28 cellular contexts compared by ENCODE assay signal in the genomic region with DNA sequence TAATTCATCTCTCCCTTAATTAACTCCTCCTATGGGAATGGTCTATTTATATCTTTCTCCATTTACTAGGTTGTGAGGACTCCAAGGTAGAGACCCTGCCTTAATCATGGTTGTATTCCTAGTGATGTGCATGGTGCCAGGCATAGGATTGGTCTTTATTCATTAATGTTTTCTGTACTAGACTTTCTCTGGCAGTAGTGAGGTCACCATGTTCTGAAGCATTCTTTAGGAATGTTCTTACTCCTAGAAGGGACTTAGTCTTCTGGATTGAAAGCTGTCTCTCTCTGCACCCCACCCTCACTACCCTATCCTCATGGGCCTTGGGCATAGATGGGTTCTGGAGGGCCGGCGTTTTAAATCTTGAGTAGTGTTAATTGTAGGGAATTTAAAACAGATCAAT. TPM values are rescaled to one million over a fixed set of nuclear protein-coding genes. Genes with fewer than 3 reads are reported as not detected.
"Had no signal": no experiment of that assay in that cellular context is flagged by ENCODE, and none has a peak within 500 bp of the region (broad histone marks: within the 10 kb centered on the region; RNA-seq: fewer than 3 reads in every experiment).

No MANE protein-coding gene starts in this region.

- DNase-seq: activated CD4-positive, alpha-beta T cell treated with anti-CD3 and anti-CD28 coated beads for 1 hour; activated CD4-positive, alpha-beta T cell treated with anti-CD3 and anti-CD28 coated beads, Interleukin-2, amount 50 U/mL, for 1 hour; activated CD8-positive, alpha-beta T cell treated with anti-CD3 and anti-CD28 coated beads, Interleukin-2, amount 10 ng/mL, durations not matched to agents 7 days and 5 days; activated naive CD4-positive, alpha-beta T cell; activated naive CD8-positive, alpha-beta T cell treated with anti-CD3 and anti-CD28 coated beads for 36 hours; amygdala; dermis blood vessel endothelial cell; effector CD8-positive, alpha-beta T cell; gastrocnemius medialis; head of caudate nucleus; hypothalamus; islet precursor cell; naive thymus-derived CD8-positive, alpha-beta T cell; posterior cingulate gyrus; stimulated activated CD4-positive, alpha-beta T cell treated with anti-CD3 and anti-CD28 coated beads, Interleukin-15, amount 100 ng/mL, for 24 hours; stomach; T-cell had no signal

- ATAC-seq: activated CD8-positive, alpha-beta T cell treated with anti-CD3 and anti-CD28 coated beads, Interleukin-2, amount 10 ng/mL, durations not matched to agents 7 days and 5 days; activated T-helper 17 cell treated with anti-CD3 and anti-CD28 coated beads, Interleukin-2, amount 50 U/mL, for 72 hours; gastrocnemius medialis; left lobe of liver; naive thymus-derived CD8-positive, alpha-beta T cell; sciatic nerve; stimulated activated memory B cell treated with anti-CD40 and anti-IgM and Interleukin-4, amounts not matched to agents 10 μg/mL and 1 μg/mL and 100 μg/mL, for 72 hours; T-cell had no signal

- H3K4me3 ChIP-seq: gastrocnemius medialis, lung, neural progenitor cell, smooth muscle cell, stomach, suprapubic skin, tibial nerve had no signal

RNA-seq across cellular contexts. Expression of gene INSC, which starts 10.6 kb away (rescaled TPM):
- total RNA-seq: chondrocyte, dermis blood vessel endothelial cell, gastrocnemius medialis, smooth muscle cell had no signal
- polyA plus RNA-seq: naive thymus-derived CD8-positive, alpha-beta T cell; smooth muscle cell had no signal

RNA-seq across cellular contexts. Expression of gene CALCB, which starts 30.8 kb away (rescaled TPM):
- total RNA-seq: cardiac septum, chondrocyte, dermis blood vessel endothelial cell, gastrocnemius medialis, sciatic nerve, smooth muscle cell had no signal
- polyA plus RNA-seq: smooth muscle cell had no signal
